26 cellular contexts compared by ENCODE assay signal in genomic region chr4:8104491-8105302, GRCh38.
"Had no signal": no experiment of that assay in that cellular context is flagged by ENCODE, and none has a peak within 500 bp of the region (broad histone marks: within the 10 kb centered on the region; RNA-seq: fewer than 3 reads in every experiment).

No MANE protein-coding gene starts in this region.

- H3K9me3 ChIP-seq: ovary, right lobe of liver, spleen, tibial artery, upper lobe of left lung, uterus had no signal

- H2AFZ ChIP-seq: hepatocyte had no signal

- H3K4me3 ChIP-seq: coronary artery, hepatocyte, lung, ovary, right lobe of liver, spleen, tibial artery, upper lobe of left lung, uterus had no signal

- H3K4me3 Mint-ChIP-seq: endodermal cell; natural killer cell treated with Interleukin-12 subunit alpha and Interleukin-12 subunit beta and Interleukin-15 and Interleukin-18, amount 100 ng/mL, for 72 hours; stimulated activated memory B cell treated with anti-CD40 and anti-IgM and Interleukin-4, amounts not matched to agents 10 μg/mL and 1 μg/mL and 100 μg/mL, for 72 hours; stimulated activated naive CD8-positive, alpha-beta T cell treated with anti-CD3 and anti-CD28 coated beads, Interleukin-15, Interleukin-2, amounts not matched to agents 100 ng/mL and 50 ng/mL, for 24 hours had no signal

- H3K27me3 ChIP-seq: hepatocyte, ovary, right lobe of liver, tibial artery, upper lobe of left lung, uterus had no signal

- H3K79me2 ChIP-seq: hepatocyte had no signal

- H3K36me3 ChIP-seq: ovary, right lobe of liver, tibial artery, upper lobe of left lung, uterus had no signal

- H3K4me1 ChIP-seq: foreskin keratinocyte, right lobe of liver, tibial artery, uterus had no signal

- DNase-seq: effector CD4-positive, alpha-beta T cell; erythroblast; foreskin keratinocyte; head of caudate nucleus; left colon; left ventricle myocardium superior; mesenchymal stem cell; midbrain; ovary; right lobe of liver; spleen; stimulated activated CD4-positive, alpha-beta T cell treated with anti-CD3 and anti-CD28 coated beads, Interleukin-15, amount 100 ng/mL, for 24 hours; stimulated activated CD4-positive, alpha-beta T cell treated with anti-CD3 and anti-CD28 coated beads, Interleukin-1b, Interleukin-23, amount 100 ng/mL, for 48 hours; stimulated activated CD4-positive, alpha-beta T cell treated with anti-CD3 and anti-CD28 coated beads, Interleukin-4, amount 100 ng/mL, for 24 hours; tibial artery; upper lobe of left lung; uterus had no signal

- H3K27ac ChIP-seq: coronary artery, foreskin keratinocyte, hepatocyte, ovary, right lobe of liver, spleen, tibial artery, upper lobe of left lung, uterus had no signal

- FAIRE-seq: endothelial cell of umbilical vein had no signal

- H3K27ac Mint-ChIP-seq: endodermal cell; natural killer cell treated with Interleukin-12 subunit alpha and Interleukin-12 subunit beta and Interleukin-15 and Interleukin-18, amount 100 ng/mL, for 72 hours; progenitor cell of endocrine pancreas; stimulated activated memory B cell treated with anti-CD40 and anti-IgM and Interleukin-4, amounts not matched to agents 10 μg/mL and 1 μg/mL and 100 μg/mL, for 72 hours; stimulated activated naive CD8-positive, alpha-beta T cell treated with anti-CD3 and anti-CD28 coated beads, Interleukin-15, Interleukin-2, amounts not matched to agents 100 ng/mL and 50 ng/mL, for 24 hours had no signal

- H3K4me2 ChIP-seq: hepatocyte had no signal

- H3K36me3 Mint-ChIP-seq: natural killer cell treated with Interleukin-12 subunit alpha and Interleukin-12 subunit beta and Interleukin-15 and Interleukin-18, amount 100 ng/mL, for 72 hours had no signal

- H3K4me1 Mint-ChIP-seq: stimulated activated memory B cell treated with anti-CD40 and anti-IgM and Interleukin-4, amounts not matched to agents 10 μg/mL and 1 μg/mL and 100 μg/mL, for 72 hours had no signal

- H3K9me3 Mint-ChIP-seq: natural killer cell treated with Interleukin-12 subunit alpha and Interleukin-12 subunit beta and Interleukin-15 and Interleukin-18, amount 100 ng/mL, for 72 hours; stimulated activated naive CD8-positive, alpha-beta T cell treated with anti-CD3 and anti-CD28 coated beads, Interleukin-15, Interleukin-2, amounts not matched to agents 100 ng/mL and 50 ng/mL, for 24 hours had no signal
